In the genomic region with DNA sequence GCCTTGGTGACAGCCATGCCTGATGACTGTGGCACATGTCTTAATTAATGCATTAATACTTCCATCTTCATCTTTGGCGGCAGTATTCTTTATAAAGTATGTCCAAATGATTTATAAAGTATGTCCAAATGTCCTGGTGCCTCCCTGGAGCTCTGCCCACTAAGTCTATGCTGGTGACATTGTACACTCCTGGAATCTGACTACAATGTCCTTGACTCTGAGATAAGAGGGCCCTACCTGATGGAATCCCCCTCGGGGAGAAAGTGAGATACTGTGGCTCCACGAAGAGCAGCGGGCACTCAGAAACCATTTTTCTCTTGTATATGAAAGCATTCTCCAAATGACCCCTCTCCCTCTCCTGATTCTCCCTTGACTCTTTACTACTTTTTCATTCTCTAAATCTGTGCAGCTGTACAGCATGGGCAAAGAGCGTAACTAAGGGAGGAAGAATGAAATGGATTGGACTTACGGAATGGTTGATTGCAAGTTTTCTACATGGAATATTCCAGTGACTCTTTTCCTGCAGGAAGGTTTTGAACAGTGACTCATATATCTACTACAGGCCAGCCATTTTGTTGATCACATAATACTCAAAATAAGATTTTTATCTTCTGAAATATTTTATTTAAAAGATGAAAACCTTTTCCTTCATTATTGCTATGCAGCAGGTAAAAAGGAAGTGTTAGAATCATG, we compare ENCODE assay signal across 31 cellular contexts. TPM values are rescaled to one million over a fixed set of nuclear protein-coding genes. Genes with fewer than 3 reads are reported as not detected.
A peak's percentile ranks its signal among the peaks of the same experiment; 100 is the strongest.
DNase-seq lines count a peak whose midpoint lies in the region; ATAC-seq and TF ChIP-seq lines count a peak whose summit lies in the region.
"Had no signal": no experiment of that assay in that cellular context is flagged by ENCODE, and none has a peak within 500 bp of the region (broad histone marks: within the 10 kb centered on the region; RNA-seq: fewer than 3 reads in every experiment).

No MANE protein-coding gene starts in this region.

- peak; percentile 29 for DNase-seq in G401 (ENCODE audit: low spot score)
- peak; percentile 74 for DNase-seq in dermis blood vessel endothelial cell
- DNase-seq in right atrium auricular region (ENCODE audit: low spot score), result no peak
- DNase-seq in pulmonary artery endothelial cell (ENCODE audit: low read depth, low spot score), result peak; percentile 41
- no peak for DNase-seq in posterior vena cava (ENCODE audit: low spot score)
- no peak for DNase-seq in activated gamma-delta T cell (lab: John Stamatoyannopoulos, UW)
- DNase-seq in iPS-NIHi7 (ENCODE audit: extremely low spot score), result no peak
- no peak for DNase-seq in naive thymus-derived CD4-positive, alpha-beta T cell
- DNase-seq: activated CD4-positive, alpha-beta T cell treated with anti-CD3 and anti-CD28 coated beads, Interleukin-2, amount 50 U/mL, for 4 hours; activated CD8-positive, alpha-beta memory T cell treated with anti-CD3 and anti-CD28 coated beads, Interleukin-2, amount 10 ng/mL, durations not matched to agents 7 days and 5 days; activated gamma-delta T cell treated with Interleukin-2 at 50 U/mL for 16 hours; activated naive CD8-positive, alpha-beta T cell treated with anti-CD3 and anti-CD28 coated beads, Interleukin-2, amount 50 U/mL, for 24 hours; activated T-cell treated with anti-CD3 and anti-CD28 coated beads, Interleukin-2, amount 50 U/mL, for 4 hours; BE2C; DMS 273 treated with DMSO at 0.1 percent for 48 hours; foreskin melanocyte; Kasumi-1; NK-92 treated with Interleukin-12 subunit alpha and Interleukin-12 subunit beta, amount 100 ng/mL, for 24 hours; PC-3; stimulated activated CD4-positive, alpha-beta T cell treated with anti-CD3 and anti-CD28 coated beads, Interleukin-1b, Interleukin-23, amount 100 ng/mL, for 48 hours; stimulated activated naive CD8-positive, alpha-beta T cell treated with anti-CD3 and anti-CD28 coated beads, Interleukin-15, Interleukin-2, amounts not matched to agents 100 U/mL and 50 U/mL, for 24 hours; T-helper 17 cell had no signal

- no peak for TF ChIP-seq CTCF in right atrium auricular region (IDR thresholded peaks at IDR 0.05)

- intact Hi-C loops in posterior vena cava (cut with DNase I), result no loop called here
- intact Hi-C loops in naive thymus-derived CD4-positive, alpha-beta T cell (cut with micrococcal nuclease), result no loop called here

- peaks cover 0 to 17% (median 7%) of the 10 kb centered on the region in 11 donors for H3K9me3 Mint-ChIP-seq in naive thymus-derived CD4-positive, alpha-beta T cell
- H3K9me3 Mint-ChIP-seq: dendritic cell treated with granulocyte-macrophage colony-stimulating factor and Interleukin-4, amounts not matched to agents 40 ng/mL and 50 ng/mL, for 4 days; memory B cell had no signal

- CTCF ChIA-PET in naive thymus-derived CD4-positive, alpha-beta T cell (lab: Charles Lee), result no interaction called here

- H3K4me1 ChIP-seq in right atrium auricular region, result peaks cover 0 to 44% of the 10 kb centered on the region in 2 donors
- peaks cover 2 to 5% of the 10 kb centered on the region in 2 donors for H3K4me1 ChIP-seq in naive thymus-derived CD4-positive, alpha-beta T cell (ENCODE audit: control insufficient read depth in 2 of 2, insufficient read depth in 2 of 2, low read length in 2 of 2)
- H3K4me1 ChIP-seq: BE2C had no signal

- ATAC-seq in naive thymus-derived CD4-positive, alpha-beta T cell, result no peak
- ATAC-seq: activated CD4-positive, CD25-positive, alpha-beta regulatory T cell treated with anti-CD3 and anti-CD28 coated beads, Interleukin-2, amount 50 U/mL, for 24 hours; activated CD8-positive, alpha-beta memory T cell treated with anti-CD3 and anti-CD28 coated beads, Interleukin-2, amount 10 ng/mL, durations not matched to agents 7 days and 5 days; activated naive CD8-positive, alpha-beta T cell treated with anti-CD3 and anti-CD28 coated beads, Interleukin-2, amount 50 U/mL, for 24 hours; activated T-cell treated with anti-CD3 and anti-CD28 coated beads, Interleukin-2, amount 50 U/mL, for 4 hours; GM12878; PC-3; SK-N-SH treated with all-trans-retinoic acid at 6 μM for 48 hours; stimulated activated naive CD8-positive, alpha-beta T cell treated with anti-CD3 and anti-CD28 coated beads, Interleukin-15, Interleukin-2, amounts not matched to agents 100 U/mL and 50 U/mL, for 24 hours; T-helper 17 cell had no signal

- no peaks in the 10 kb centered on the region for H3K9me3 ChIP-seq in right atrium auricular region
- no peaks in the 10 kb centered on the region for H3K9me3 ChIP-seq in naive thymus-derived CD4-positive, alpha-beta T cell (ENCODE audit: control insufficient read depth in 2 of 3, low read length in 3 of 3)
- H3K9me3 ChIP-seq: BE2C, vagina had no signal

- POLR2A ChIA-PET in naive thymus-derived CD4-positive, alpha-beta T cell (lab: Charles Lee), result no interaction called here

- no peak overlapping the region for H3K4me3 Mint-ChIP-seq in naive thymus-derived CD4-positive, alpha-beta T cell
- H3K4me3 Mint-ChIP-seq: activated CD8-positive, alpha-beta memory T cell treated with anti-CD3 and anti-CD28 coated beads, Interleukin-2, amount 10 ng/mL, durations not matched to agents 7 days and 5 days; activated naive CD8-positive, alpha-beta T cell treated with anti-CD3 and anti-CD28 coated beads, Interleukin-2, amount 50 U/mL, for 24 hours; activated T-cell treated with anti-CD3 and anti-CD28 coated beads, Interleukin-2, amount 50 U/mL, for 4 hours; central memory CD8-positive, alpha-beta T cell; dendritic cell treated with granulocyte-macrophage colony-stimulating factor and Interleukin-4, amounts not matched to agents 40 ng/mL and 50 ng/mL, for 4 days; memory B cell; T-helper 17 cell had no signal

- H3K27ac Mint-ChIP-seq in naive thymus-derived CD4-positive, alpha-beta T cell, result peak overlapping the region in 1 of 9 donors; percentile 16
- H3K27ac Mint-ChIP-seq: activated CD8-positive, alpha-beta memory T cell treated with anti-CD3 and anti-CD28 coated beads, Interleukin-2, amount 10 ng/mL, durations not matched to agents 7 days and 5 days; activated naive CD8-positive, alpha-beta T cell treated with anti-CD3 and anti-CD28 coated beads, Interleukin-2, amount 50 U/mL, for 24 hours; dendritic cell treated with granulocyte-macrophage colony-stimulating factor and Interleukin-4, amounts not matched to agents 40 ng/mL and 50 ng/mL, for 4 days; memory B cell; T-helper 17 cell had no signal

- no peaks in the 10 kb centered on the region for H3K27me3 Mint-ChIP-seq in naive thymus-derived CD4-positive, alpha-beta T cell
- H3K27me3 Mint-ChIP-seq: activated CD8-positive, alpha-beta memory T cell treated with anti-CD3 and anti-CD28 coated beads, Interleukin-2, amount 10 ng/mL, durations not matched to agents 7 days and 5 days; activated naive CD8-positive, alpha-beta T cell treated with anti-CD3 and anti-CD28 coated beads, Interleukin-2, amount 50 U/mL, for 24 hours; central memory CD8-positive, alpha-beta T cell; dendritic cell treated with granulocyte-macrophage colony-stimulating factor and Interleukin-4, amounts not matched to agents 40 ng/mL and 50 ng/mL, for 4 days; memory B cell; T-helper 17 cell had no signal

- H3K4me3 ChIP-seq in right atrium auricular region, result no peak overlapping the region
- no peak overlapping the region for H3K4me3 ChIP-seq in naive thymus-derived CD4-positive, alpha-beta T cell (ENCODE audit: low read length)
- H3K4me3 ChIP-seq: GM12878, hepatocyte, smooth muscle cell, vagina had no signal

- H3K4me1 Mint-ChIP-seq in naive thymus-derived CD4-positive, alpha-beta T cell, result peaks cover 24 to 47% (median 34%) of the 10 kb centered on the region in 7 donors

- H3K36me3 Mint-ChIP-seq in naive thymus-derived CD4-positive, alpha-beta T cell, result peaks cover 19 to 55% (median 37%) of the 10 kb centered on the region in 5 donors

- H3K27me3 ChIP-seq in right atrium auricular region, result no peaks in the 10 kb centered on the region
- no peaks in the 10 kb centered on the region for H3K27me3 ChIP-seq in naive thymus-derived CD4-positive, alpha-beta T cell (ENCODE audit: control insufficient read depth in 2 of 2, insufficient read depth in 2 of 2, low read length in 2 of 2)
- H3K27me3 ChIP-seq: BE2C, hepatocyte, vagina had no signal

- peak overlapping the region; percentile 52 to 82 for H3K27ac ChIP-seq in right atrium auricular region
- no peak overlapping the region for H3K27ac ChIP-seq in naive thymus-derived CD4-positive, alpha-beta T cell (ENCODE audit: low read depth, low read length)
- H3K27ac ChIP-seq: hepatocyte, vagina had no signal

- in situ Hi-C loops in G401 (cut with HindIII; ENCODE audit: low sequenced_read_pairs), result no loop called here

- H3K36me3 ChIP-seq in right atrium auricular region, result peaks cover 32% of the 10 kb centered on the region
- peaks cover 0 to 35% (median 0%) of the 10 kb centered on the region in 3 experiments for H3K36me3 ChIP-seq in naive thymus-derived CD4-positive, alpha-beta T cell (ENCODE audit: control insufficient read depth in 2 of 3, insufficient read depth in 3 of 3, low read length in 3 of 3)
- H3K36me3 ChIP-seq: BE2C had no signal

RNA-seq across cellular contexts. Expression of a gene that starts 17.3 kb away (rescaled TPM):
- total RNA-seq in G401 (2014; rRNA removed; shearing (Covaris generic)), result 19.9 and 20.3 TPM in 2 replicates
- 72.8 and 75.4 TPM in 2 replicates for total RNA-seq in dermis blood vessel endothelial cell
- total RNA-seq in right atrium auricular region, result 10 to 100 TPM; 67.1 to 97.6 TPM
- total RNA-seq in pulmonary artery endothelial cell, result 77.2 and 81.9 TPM in 2 replicates
- total RNA-seq in posterior vena cava, result 10 to 100 TPM; 44.1 to 45.0 TPM
- 10 to 100 TPM; 19.8 to 26.2 (median 23.0) TPM for total RNA-seq in naive thymus-derived CD4-positive, alpha-beta T cell
- polyA plus RNA-seq in naive thymus-derived CD4-positive, alpha-beta T cell, result under 1 TPM; 0.12 to 0.45 TPM

Comparison
In these comparisons a context has a peak if more than half of its experiments do, and no peak if none do; other contexts are left out.
1. DNase-seq: peak in G401 (single experiment), dermis blood vessel endothelial cell (single experiment) and pulmonary artery endothelial cell (single experiment); none in right atrium auricular region (single experiment), posterior vena cava (single experiment), activated gamma-delta T cell (single experiment), iPS-NIHi7 (single experiment) and naive thymus-derived CD4-positive, alpha-beta T cell (0 of 9).